Comparison of ENCODE assay signal across 8 cellular contexts in the genomic region with DNA sequence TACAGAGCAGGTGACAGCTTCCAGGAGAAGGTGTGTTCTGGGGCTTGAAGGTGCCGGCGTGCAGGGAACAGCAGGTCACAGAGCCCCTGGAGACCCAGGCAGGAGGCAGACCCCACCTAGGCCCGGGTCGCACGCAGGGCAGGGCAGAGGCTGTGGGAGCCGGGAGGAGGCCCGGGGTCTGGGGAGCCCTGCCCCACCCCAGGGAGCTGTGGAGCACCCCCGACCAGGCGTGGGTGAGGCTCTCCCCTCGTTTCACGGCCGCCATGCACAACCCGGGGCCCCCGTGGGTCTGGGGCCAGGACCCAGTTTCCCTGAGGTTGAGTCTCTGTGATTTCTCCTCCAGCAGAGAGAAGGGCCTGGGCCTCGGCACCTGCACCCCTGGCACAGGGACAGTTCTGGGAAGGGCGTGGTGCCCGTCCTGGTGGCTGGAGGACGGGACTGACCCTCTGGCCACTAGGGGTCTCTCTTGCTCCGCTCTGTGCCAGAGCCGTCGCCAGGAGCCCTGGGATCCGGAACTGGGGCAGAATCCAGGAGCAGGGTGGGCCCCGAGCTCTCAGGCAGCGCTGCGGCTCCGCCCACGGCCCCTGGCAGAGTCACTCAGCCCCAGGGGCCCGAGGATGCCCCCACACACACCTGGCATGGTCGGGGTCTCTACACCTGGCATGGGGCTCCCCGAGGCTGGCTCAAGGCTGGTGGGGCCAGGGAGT.
DNase-seq lines count a peak whose midpoint lies in the region; ATAC-seq and TF ChIP-seq lines count a peak whose summit lies in the region.

No MANE protein-coding gene starts in this region.

- no peak overlapping the region for H3K27ac Mint-ChIP-seq in memory B cell

- no peaks in the 10 kb centered on the region for H3K9me3 Mint-ChIP-seq in memory B cell

- H3K4me1 Mint-ChIP-seq in memory B cell, result peaks cover 10% of the 10 kb centered on the region

- H3K27me3 ChIP-seq in dorsolateral prefrontal cortex, result peaks cover 0 to 55% (median 30%) of the 10 kb centered on the region in 45 donors

- H3K4me3 ChIP-seq in dorsolateral prefrontal cortex, result peak overlapping the region in 5 of 59 donors; percentile 5 to 31 (median 20)

- no peaks in the 10 kb centered on the region for H3K36me3 Mint-ChIP-seq in memory B cell

- DNase-seq in AML-193 (lab: John Stamatoyannopoulos, UW) (peak; percentile 46 to 52), NCI-H526 treated with DMSO at 0.1 percent for 48 hours (lab: John Stamatoyannopoulos, UW) (peak; percentile 35), dorsolateral prefrontal cortex (peak in 9 of 10 donors; percentile 55 to 87 (median 72)), memory B cell (ENCODE audit: low spot score in 2 of 2) (peak; percentile 80 to 84)
- DNase-seq in activated CD4-positive, alpha-beta T cell treated with anti-CD3 and anti-CD28 coated beads, Interleukin-2, amount 50 U/mL, for 4 hours, result peak; percentile 60 to 67
- peak; percentile 37 for DNase-seq in stimulated activated CD8-positive, alpha-beta memory T cell treated with anti-CD3 and anti-CD28 coated beads, Interleukin-15, amount 100 ng/mL, for 24 hours (ENCODE audit: low read depth)

- ATAC-seq in GM18907 (IDR thresholded peaks at IDR 0.05; ENCODE audit: unreplicated experiment) (peak; percentile 85), HG03439 (IDR thresholded peaks at IDR 0.05; ENCODE audit: unreplicated experiment) (peak; percentile 73), memory B cell (ENCODE audit: low read depth) (peak; percentile 95)

- peaks cover under 1% of the 10 kb centered on the region for H3K27me3 Mint-ChIP-seq in memory B cell

- no peak overlapping the region for H3K27ac ChIP-seq in dorsolateral prefrontal cortex

- TF ChIP-seq CTCF in dorsolateral prefrontal cortex (IDR thresholded peaks at IDR 0.05 in 54 of 56, conservative IDR thresholded peaks at IDR 0.05 in 2 of 56; ENCODE audit: low read depth in 1 of 56, partially characterized antibody in 56 of 56), result peak; percentile 52 to 99 (median 93)

- intact Hi-C loops in dorsolateral prefrontal cortex (cut with DNase I), result loop anchor here (1.0 to 5.0 kb wide), 4 partner anchors 109 to 262 kb away; no protein-coding TSS in a partner anchor

- H3K4me3 Mint-ChIP-seq in memory B cell, result peak overlapping the region; percentile 43
